ENCODE assay signal across 7 cellular contexts in genomic region chr19:18660051-18660910, GRCh38. TPM values are rescaled to one million over a fixed set of nuclear protein-coding genes. Genes with fewer than 3 reads are reported as not detected.
A peak's percentile ranks its signal among the peaks of the same experiment; 100 is the strongest.
DNase-seq lines count a peak whose midpoint lies in the region; ATAC-seq and TF ChIP-seq lines count a peak whose summit lies in the region.
"Had no signal": no experiment of that assay in that cellular context is flagged by ENCODE, and none has a peak within 500 bp of the region (broad histone marks: within the 10 kb centered on the region; RNA-seq: fewer than 3 reads in every experiment).

No MANE protein-coding gene starts in this region.

- DNase-seq in CD1c-positive myeloid dendritic cell (ENCODE audit: extremely low spot score) (peak; percentile 92), astrocyte of the spinal cord (ENCODE audit: low read depth, low spot score) (peak; percentile 72)
- no peak for DNase-seq in stimulated activated naive CD8-positive, alpha-beta T cell treated with anti-CD3 and anti-CD28 coated beads, Interleukin-15, Interleukin-2, amounts not matched to agents 100 U/mL and 50 U/mL, for 24 hours
- DNase-seq: stimulated activated naive CD4-positive, alpha-beta T cell treated with Interleukin-2 at 50 U/mL for 16 hours had no signal

- H3K4me3 ChIP-seq in astrocyte of the spinal cord (ENCODE audit: low read depth, low read length) = no peak overlapping the region
- H3K4me3 ChIP-seq in mesodermal cell (ENCODE audit: extremely low read depth, insufficient read depth, low read length, poor library complexity, severe bottlenecking) = no peak overlapping the region

- no peaks in the 10 kb centered on the region for H3K9me3 ChIP-seq in mesodermal cell (ENCODE audit: control insufficient read depth, low read length)

- peaks cover 67% of the 10 kb centered on the region for H3K4me1 ChIP-seq in mesodermal cell (ENCODE audit: control insufficient read depth, insufficient read depth, low read length, poor library complexity, severe bottlenecking)

- peak overlapping the region; percentile 59 for H3K27ac ChIP-seq in mesodermal cell (ENCODE audit: low read depth, low read length, severe bottlenecking)

- WGBS in mesodermal cell (ENCODE audit: insufficient coverage in 2 of 2), 2 experiments = 70 to 79% methylated on average over 27 to 31 of the region's 37 CpGs

- peaks cover 6% of the 10 kb centered on the region for H3K36me3 ChIP-seq in mesodermal cell (ENCODE audit: control insufficient read depth, insufficient read depth, low read length)

- TF ChIP-seq CTCF in astrocyte of the spinal cord (IDR thresholded peaks at IDR 0.05; ENCODE audit: low read depth, low read length) = no peak

- in situ Hi-C loops in astrocyte of the spinal cord (cut with HindIII; ENCODE audit: low sequenced_read_pairs) = no loop called here

- no peak for ATAC-seq in stimulated activated naive CD8-positive, alpha-beta T cell treated with anti-CD3 and anti-CD28 coated beads, Interleukin-15, Interleukin-2, amounts not matched to agents 100 U/mL and 50 U/mL, for 24 hours
- ATAC-seq in GM21825 (IDR thresholded peaks at IDR 0.05; ENCODE audit: unreplicated experiment) = no peak
- ATAC-seq in GM21390 (IDR thresholded peaks at IDR 0.05; ENCODE audit: unreplicated experiment) = no peak

RNA-seq across cellular contexts. Expression of gene CRTC1, which starts 23.2 kb away (rescaled TPM):
- polyA plus RNA-seq in mesodermal cell (2013, experiment 1 of 2) = 11.8 TPM
- polyA plus RNA-seq in mesodermal cell (2013, experiment 2 of 2) = 9.2 TPM

RNA-seq across cellular contexts. Expression of gene KLHL26, which starts 23.5 kb away (rescaled TPM):
- polyA plus RNA-seq in mesodermal cell (2013, experiment 1 of 2) = 4.4 TPM
- polyA plus RNA-seq in mesodermal cell (2013, experiment 2 of 2) = 4.5 TPM

RNA-seq across cellular contexts. Expression of gene TMEM59L, which starts 47.6 kb away (rescaled TPM):
- polyA plus RNA-seq in mesodermal cell (2013, experiment 1 of 2) = 14.7 TPM
- 10.4 TPM for polyA plus RNA-seq in mesodermal cell (2013, experiment 2 of 2)

RNA-seq across cellular contexts. Expression of gene CRLF1, which starts 53.7 kb away (rescaled TPM):
- 75.5 TPM for polyA plus RNA-seq in mesodermal cell (2013, experiment 1 of 2)
- 53.2 TPM for polyA plus RNA-seq in mesodermal cell (2013, experiment 2 of 2)
